ENCODE assay signal across 13 cellular contexts in genomic region chr15:56240390-56240789, GRCh38. TPM values are rescaled to one million over a fixed set of nuclear protein-coding genes. Genes with fewer than 3 reads are reported as not detected.
DNase-seq lines count a peak whose midpoint lies in the region; ATAC-seq, FAIRE-seq and TF ChIP-seq lines count a peak whose summit lies in the region.
"Had no signal": no experiment of that assay in that cellular context is flagged by ENCODE, and none has a peak within 500 bp of the region (broad histone marks: within the 10 kb centered on the region; RNA-seq: fewer than 3 reads in every experiment).

No MANE protein-coding gene starts in this region.

- TF ChIP-seq RAD21 in IMR-90 (IDR thresholded peaks at IDR 0.05; ENCODE audit: low read length) (no peak), neural cell (conservative IDR thresholded peaks at IDR 0.05) (no peak)

- no peaks in the 10 kb centered on the region; the same call in 1 of the 2 replicates for H3K9me1 ChIP-seq in IMR-90 (ENCODE audit: insufficient read depth, low read length)

- no peaks in the 10 kb centered on the region for H3K9me2 ChIP-seq in neural cell (ENCODE audit: insufficient read depth, low read length)

- no peak for TF ChIP-seq EP300 in neural cell (conservative IDR thresholded peaks at IDR 0.05; ENCODE audit: poor library complexity, severe bottlenecking)

- H2AFZ ChIP-seq in IMR-90 (replicated peaks; ENCODE audit: low read length, poor library complexity) (no peak overlapping the region), astrocyte (ENCODE audit: low read depth, low read length) (no peak overlapping the region), neural cell (ENCODE audit: low read depth, low read length) (no peak overlapping the region)

- H2BK5ac ChIP-seq in IMR-90 (ENCODE audit: low read depth, low read length, poor library complexity, severe bottlenecking): peak overlapping the region; percentile 59

- intact Hi-C loops in IMR-90 (cut with micrococcal nuclease): loop anchor here (2.0 to 5.0 kb wide), 3 partner anchors 32 to 143 kb away; no protein-coding TSS in a partner anchor

- H4K5ac ChIP-seq in IMR-90 (ENCODE audit: low read depth, low read length): no peak overlapping the region

- H3K9ac ChIP-seq in IMR-90 (ENCODE audit: low read depth, low read length): no peak overlapping the region
- H3K9ac ChIP-seq in astrocyte (ENCODE audit: low read length): no peak overlapping the region
- H3K9ac ChIP-seq in neural cell (ENCODE audit: low read length): no peak overlapping the region

- H4K20me1 ChIP-seq in IMR-90 (ENCODE audit: insufficient read depth, low read length) (peaks cover 18% of the 10 kb centered on the region; the same call in 1 of the 2 replicates), astrocyte (ENCODE audit: insufficient read depth, low read length) (peaks cover 17% of the 10 kb centered on the region), neural cell (ENCODE audit: insufficient read depth) (no peaks in the 10 kb centered on the region)

- H3K79me2 ChIP-seq in astrocyte (ENCODE audit: insufficient read depth, low read length) (peaks cover 80% of the 10 kb centered on the region), neural cell (replicated peaks; ENCODE audit: insufficient read depth, low read length) (peaks cover 75% of the 10 kb centered on the region)

- H2BK15ac ChIP-seq in IMR-90 (ENCODE audit: low read depth, low read length): no peak overlapping the region

- no TSS peak for BruUV-seq in IMR-90 (replicated peaks; lab: Mats Ljungman, UMichigan)

- H2AK5ac ChIP-seq in IMR-90 (ENCODE audit: low read depth, low read length): no peak overlapping the region

- in situ Hi-C loops in IMR-90 (cut with MboI; ENCODE audit: low sequenced_read_pairs): no loop called here

- H3K36me3 ChIP-seq in GM06990 (ENCODE audit: control insufficient read depth, insufficient read depth, low read length) (no peaks in the 10 kb centered on the region; the same call in 1 of the 2 replicates), IMR-90 (ENCODE audit: control insufficient read depth, insufficient read depth, low read length) (peaks cover 3% of the 10 kb centered on the region), astrocyte (ENCODE audit: insufficient read depth, low read length) (no peaks in the 10 kb centered on the region), neural cell (ENCODE audit: insufficient read depth, low read length) (no peaks in the 10 kb centered on the region)

- no peak overlapping the region; a peak in 1 of 4 replicates for H4K8ac ChIP-seq in IMR-90 (ENCODE audit: low read depth in 2 of 2, low read length in 2 of 2)

- peaks cover 9% of the 10 kb centered on the region for H3K36me3 Mint-ChIP-seq in astrocyte (ENCODE audit: low read depth, unreplicated experiment)
- H3K36me3 Mint-ChIP-seq: natural killer cell treated with Interleukin-12 subunit alpha and Interleukin-12 subunit beta and Interleukin-15 and Interleukin-18, amount 100 ng/mL, for 72 hours had no signal

- H3K4ac ChIP-seq in IMR-90 (ENCODE audit: low read depth, low read length): no peak overlapping the region

- H3K4me2 ChIP-seq in IMR-90 (ENCODE audit: low read depth, low read length) (peak overlapping the region; percentile 26), astrocyte (ENCODE audit: low read length) (peak overlapping the region; percentile 62), neural cell (ENCODE audit: low read length) (peak overlapping the region; percentile 95)

- no peak overlapping the region for H3K18ac ChIP-seq in IMR-90 (ENCODE audit: low read depth, low read length)

- H2BK120ac ChIP-seq in IMR-90 (ENCODE audit: low read depth, low read length): no peak overlapping the region

- POLR2A ChIA-PET in IMR-90 (lab: Charles Lee; ENCODE audit: unreplicated experiment): no interaction called here

- no peak for ATAC-seq in IMR-90 (ENCODE audit: low read depth)
- ATAC-seq: left colon; natural killer cell treated with Interleukin-12 subunit alpha and Interleukin-12 subunit beta and Interleukin-15 and Interleukin-18, amount 100 ng/mL, for 72 hours had no signal

- no peak overlapping the region for H2BK20ac ChIP-seq in IMR-90 (ENCODE audit: low read depth, low read length)

- no peaks in the 10 kb centered on the region for H3K9me3 ChIP-seq in IMR-90 (ENCODE audit: control insufficient read depth, insufficient read depth, low read length)
- H3K9me3 ChIP-seq in astrocyte (ENCODE audit: insufficient read depth, low read depth, low read length): no peaks in the 10 kb centered on the region
- no peaks in the 10 kb centered on the region for H3K9me3 ChIP-seq in neural cell (ENCODE audit: low read length)

- H3K4me3 ChIP-seq in GM06990 (replicated peaks; ENCODE audit: low read depth, low read length): peak overlapping the region; percentile 93
- no peak overlapping the region for H3K4me3 ChIP-seq in IMR-90 (ENCODE audit: insufficient read depth, low read depth, low read length)
- H3K4me3 ChIP-seq in astrocyte (ENCODE audit: insufficient read depth, low read depth, low read length): no peak overlapping the region
- H3K4me3 ChIP-seq in neural cell (ENCODE audit: low read length): peak overlapping the region; percentile 91

- H3K27me3 Mint-ChIP-seq in astrocyte (ENCODE audit: low read depth, unreplicated experiment): no peaks in the 10 kb centered on the region
- H3K27me3 Mint-ChIP-seq: natural killer cell treated with Interleukin-12 subunit alpha and Interleukin-12 subunit beta and Interleukin-15 and Interleukin-18, amount 100 ng/mL, for 72 hours had no signal

- no peak overlapping the region for H3K56ac ChIP-seq in IMR-90 (ENCODE audit: extremely low read depth, insufficient read depth, low read length)

- peak overlapping the region; percentile 66 for H3K27ac Mint-ChIP-seq in astrocyte (ENCODE audit: unreplicated experiment)

- TF ChIP-seq CTCF in GM06990 (IDR thresholded peaks at IDR 0.05; ENCODE audit: insufficient read depth, low read length, poor library complexity, severe bottlenecking): no peak
- TF ChIP-seq CTCF in IMR-90 (conservative IDR thresholded peaks at IDR 0.05; ENCODE audit: low read depth, low read length): no peak
- TF ChIP-seq CTCF in astrocyte (IDR thresholded peaks at IDR 0.05; ENCODE audit: insufficient read depth, low read depth, low read length): no peak
- TF ChIP-seq CTCF in neural cell (IDR thresholded peaks at IDR 0.05; ENCODE audit: poor library complexity, severe bottlenecking): no peak

- H3K23ac ChIP-seq in IMR-90 (ENCODE audit: low read depth, low read length): no peak overlapping the region

- peaks cover 10% of the 10 kb centered on the region for H3K4me1 Mint-ChIP-seq in astrocyte (ENCODE audit: low read depth, unreplicated experiment)

- no peak overlapping the region for H2AK9ac ChIP-seq in IMR-90 (replicated peaks; ENCODE audit: low read depth, low read length, poor library complexity)

- H3K27ac ChIP-seq in IMR-90 (ENCODE audit: insufficient read depth, low read length) (no peak overlapping the region), astrocyte (ENCODE audit: low read depth, low read length) (no peak overlapping the region), neural cell (ENCODE audit: low read length) (no peak overlapping the region)
- H3K27ac ChIP-seq: HL-60 had no signal

- H3F3A ChIP-seq in neural cell (ENCODE audit: insufficient read depth, low read length, poor library complexity, severe bottlenecking): peaks cover 9% of the 10 kb centered on the region

- peak overlapping the region; percentile 82 for H3K4me3 Mint-ChIP-seq in astrocyte (ENCODE audit: unreplicated experiment)
- H3K4me3 Mint-ChIP-seq: natural killer cell treated with Interleukin-12 subunit alpha and Interleukin-12 subunit beta and Interleukin-15 and Interleukin-18, amount 100 ng/mL, for 72 hours had no signal

- H3K79me1 ChIP-seq in IMR-90 (ENCODE audit: low read depth in 1 of 2, low read length in 2 of 2): peaks cover 9 to 37% of the 10 kb centered on the region in 2 experiments

- no peak overlapping the region for H3K14ac ChIP-seq in IMR-90 (replicated peaks; ENCODE audit: low read depth, low read length)

- FAIRE-seq in astrocyte (lab: Jason Lieb, UNC): no peak

- dilution Hi-C loops in IMR-90 (cut with HindIII; ENCODE audit: low sequenced_read_pairs, unreplicated experiment): no loop called here

- no peak for TF ChIP-seq POLR2A in IMR-90 (IDR thresholded peaks at IDR 0.05; ENCODE audit: low read depth, low read length)

- H3K9me3 Mint-ChIP-seq in astrocyte (ENCODE audit: unreplicated experiment): no peaks in the 10 kb centered on the region
- H3K9me3 Mint-ChIP-seq: natural killer cell treated with Interleukin-12 subunit alpha and Interleukin-12 subunit beta and Interleukin-15 and Interleukin-18, amount 100 ng/mL, for 72 hours had no signal

- no peak for DNase-seq in GM06990 (ENCODE audit: extremely low read depth, insufficient read length)
- no peak for DNase-seq in IMR-90
- no peak for DNase-seq in astrocyte (ENCODE audit: low read depth)
- no peak for DNase-seq in SK-N-DZ (ENCODE audit: low spot score)
- no peak for DNase-seq in HPDE6-E6E7 (ENCODE audit: extremely low spot score)
- no peak for DNase-seq in C1 segment of cervical spinal cord (lab: John Stamatoyannopoulos, UW)
- DNase-seq: GF-D8, HCEC 1CT, head of caudate nucleus, left colon had no signal

- H4K91ac ChIP-seq in IMR-90 (ENCODE audit: insufficient read depth, low read depth, low read length): no peak overlapping the region

- CTCF ChIA-PET in IMR-90 (lab: Yijun Ruan, JAX): interaction anchor here (0.6 to 0.7 kb wide), 3 partner anchors 9 to 142 kb away, joined by 3 to 4 read pairs (median 4); no protein-coding TSS in a partner anchor

- peaks cover 4% of the 10 kb centered on the region; the same call in 1 of the 2 replicates for H3K4me1 ChIP-seq in IMR-90 (ENCODE audit: control insufficient read depth, insufficient read depth, low read length)
- peaks cover 15% of the 10 kb centered on the region for H3K4me1 ChIP-seq in astrocyte (ENCODE audit: insufficient read depth, low read length)

- H3K27me3 ChIP-seq in GM06990 (replicated peaks; ENCODE audit: control insufficient read depth, insufficient read depth, low read length) (no peaks in the 10 kb centered on the region), IMR-90 (ENCODE audit: control insufficient read depth, insufficient read depth, low read length) (no peaks in the 10 kb centered on the region), astrocyte (ENCODE audit: insufficient read depth, low read length) (no peaks in the 10 kb centered on the region), neural cell (ENCODE audit: insufficient read depth, low read depth, low read length) (no peaks in the 10 kb centered on the region)

TF ChIP-seq in IMR-90, 13 proteins besides CTCF, POLR2A, EP300 and RAD21 (continues in another document):
- no peak for TF ChIP-seq FOS (IDR thresholded peaks at IDR 0.05; ENCODE audit: low read depth, low read length)

RNA-seq across cellular contexts. Expression of gene RFX7, which starts 3.3 kb away (rescaled TPM):
- total RNA-seq in IMR-90 (2012; rRNA removed) (6.9 and 10.6 TPM in 2 replicates), astrocyte (45.3 and 46.3 TPM in 2 replicates)
- polyA plus RNA-seq in IMR-90 (2012; rRNA removed) (4.1 and 4.3 TPM in 2 replicates), neural cell (11.2 and 12.9 TPM in 2 replicates)
- 0.80 and 1.0 TPM in 2 replicates for polyA plus RNA-seq in IMR-90 (2012; cell fraction: cytosol; rRNA removed)
- polyA plus RNA-seq in IMR-90 (2012; cell fraction: nucleus; rRNA removed; ENCODE audit: low replicate concordance): 3.5 and 17.0 TPM in 2 replicates
- polyA minus RNA-seq in neural cell: 30.4 and 46.8 TPM in 2 replicates
- polyA plus RNA-seq in SK-N-DZ (2014; cell fraction: cytosol; rRNA removed): 8.2 and 8.7 TPM in 2 replicates
- polyA plus RNA-seq in SK-N-DZ (2014; cell fraction: nucleus; rRNA removed): 11.5 and 15.4 TPM in 2 replicates

Comparison
In these comparisons a context has a peak if more than half of its experiments do, and no peak if none do; other contexts are left out.
1. H3K4me3 ChIP-seq: peak in GM06990 (single experiment) and neural cell (single experiment); none in IMR-90 (single experiment) and astrocyte (single experiment).
2. H3K4me2 ChIP-seq: peak in every context shown above with its lines; median percentile 95 in neural cell; 62 in astrocyte; 26 in IMR-90.